8 cellular contexts compared by ENCODE assay signal in the genomic region with DNA sequence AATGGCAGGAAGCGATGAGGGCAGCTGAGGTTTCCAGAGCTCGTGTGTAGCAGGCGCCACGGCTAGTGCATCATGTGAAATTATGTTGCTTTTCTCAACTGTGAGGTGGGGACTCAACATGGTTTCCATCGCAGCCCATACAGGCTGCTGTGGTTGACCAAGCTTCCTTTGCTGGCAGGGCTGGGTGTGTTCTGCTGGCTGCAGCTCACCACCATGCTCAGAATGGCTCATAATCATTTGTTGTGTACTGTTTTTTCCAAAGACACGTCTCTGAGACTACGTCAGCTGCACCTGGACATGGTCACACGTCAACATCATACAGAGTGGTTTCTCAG. TPM values are rescaled to one million over a fixed set of nuclear protein-coding genes. Genes with fewer than 3 reads are reported as not detected.
DNase-seq lines count a peak whose midpoint lies in the region; ATAC-seq and TF ChIP-seq lines count a peak whose summit lies in the region.

No MANE protein-coding gene starts in this region.

- H3K4me3 Mint-ChIP-seq in activated CD4-positive, alpha-beta T cell treated with anti-CD3 and anti-CD28 coated beads for 36 hours: peak overlapping the region; percentile 30
- H3K4me3 Mint-ChIP-seq in Caco-2 (ENCODE audit: unreplicated experiment): no peak overlapping the region

- intact Hi-C loops in activated CD4-positive, alpha-beta T cell treated with anti-CD3 and anti-CD28 coated beads for 36 hours (cut with DNase I, micrococcal nuclease): loop anchor here (1.0 to 5.0 kb wide), 3 partner anchors 19 to 81 kb away; no protein-coding TSS in a partner anchor
- intact Hi-C loops in mucosa of descending colon (cut with DNase I, micrococcal nuclease) (no loop called here), Caco-2 (cut with micrococcal nuclease; ENCODE audit: unreplicated experiment) (no loop called here)

- ATAC-seq in HG03159 (IDR thresholded peaks at IDR 0.05; ENCODE audit: unreplicated experiment) (peak; percentile 76), mucosa of descending colon (peak; percentile 62)
- ATAC-seq in activated CD4-positive, alpha-beta T cell treated with anti-CD3 and anti-CD28 coated beads for 36 hours: peak; percentile 76

- H3K9me3 ChIP-seq in mucosa of descending colon: no peaks in the 10 kb centered on the region
- no peaks in the 10 kb centered on the region for H3K9me3 ChIP-seq in Caco-2

- H3K27me3 Mint-ChIP-seq in activated CD4-positive, alpha-beta T cell treated with anti-CD3 and anti-CD28 coated beads for 36 hours: no peaks in the 10 kb centered on the region
- peaks cover 6% of the 10 kb centered on the region for H3K27me3 Mint-ChIP-seq in Caco-2 (ENCODE audit: insufficient read depth, unreplicated experiment)

- no TSS peak for BruUV-seq in Caco-2 (replicated peaks; lab: Mats Ljungman, UMichigan)

- H3K4me1 ChIP-seq in mucosa of descending colon (ENCODE audit: low read depth) (peaks cover 25% of the 10 kb centered on the region), Caco-2 (no peaks in the 10 kb centered on the region)

- H3K9me3 Mint-ChIP-seq in activated CD4-positive, alpha-beta T cell treated with anti-CD3 and anti-CD28 coated beads for 36 hours (ENCODE audit: low read depth): no peaks in the 10 kb centered on the region
- peaks cover 5% of the 10 kb centered on the region for H3K9me3 Mint-ChIP-seq in Caco-2 (ENCODE audit: unreplicated experiment)

- no peaks in the 10 kb centered on the region for H3K27me3 ChIP-seq in Caco-2 (replicated peaks; ENCODE audit: control insufficient read depth, insufficient read depth, low read length)

- H3K36me3 ChIP-seq in mucosa of descending colon (ENCODE audit: low read depth) (no peaks in the 10 kb centered on the region), Caco-2 (ENCODE audit: control insufficient read depth, insufficient read depth, low read length) (no peaks in the 10 kb centered on the region)

- TF ChIP-seq CTCF in mucosa of descending colon (IDR thresholded peaks at IDR 0.05) (no peak), Caco-2 (IDR thresholded peaks at IDR 0.05; ENCODE audit: insufficient read depth in 1 of 2, low read depth in 1 of 2, low read length in 1 of 2, severe bottlenecking in 1 of 2, unreplicated experiment in 1 of 2) (no peak)

- H3K27ac Mint-ChIP-seq in activated CD4-positive, alpha-beta T cell treated with anti-CD3 and anti-CD28 coated beads for 36 hours: peak overlapping the region; percentile 87
- H3K27ac Mint-ChIP-seq in Caco-2 (ENCODE audit: unreplicated experiment): no peak overlapping the region

- DNase-seq in SKM-1 treated with dmso at 0.1 percent for 144 hours (lab: John Stamatoyannopoulos, UW; ENCODE audit: unreplicated experiment) (peak; percentile 33), SKM-1 (lab: John Stamatoyannopoulos, UW; ENCODE audit: unreplicated experiment) (no peak), mucosa of descending colon (peak; percentile 50 to 74 (median 64)), cerebellar cortex (ENCODE audit: low spot score) (no peak), Caco-2 (no peak), NCI-H446 (lab: John Stamatoyannopoulos, UW) (no peak)
- peak; percentile 90 for DNase-seq in activated CD4-positive, alpha-beta T cell treated with anti-CD3 and anti-CD28 coated beads for 36 hours

- CTCF ChIA-PET in activated CD4-positive, alpha-beta T cell treated with anti-CD3 and anti-CD28 coated beads for 36 hours (lab: Charles Lee): interaction anchor here (0.6 to 1.2 kb wide), 10 partner anchors 11 to 129 kb away, joined by 3 to 7 read pairs (median 3); no protein-coding TSS in a partner anchor
- CTCF ChIA-PET in Caco-2 (lab: Charles Lee): no interaction called here

- H3K4me3 ChIP-seq in mucosa of descending colon (no peak overlapping the region), Caco-2 (ENCODE audit: low read depth, low read length) (no peak overlapping the region)

- no peaks in the 10 kb centered on the region for H3K36me3 Mint-ChIP-seq in activated CD4-positive, alpha-beta T cell treated with anti-CD3 and anti-CD28 coated beads for 36 hours (ENCODE audit: low read depth)
- H3K36me3 Mint-ChIP-seq in Caco-2 (ENCODE audit: insufficient read depth, unreplicated experiment): no peaks in the 10 kb centered on the region

- H3K4me1 Mint-ChIP-seq in activated CD4-positive, alpha-beta T cell treated with anti-CD3 and anti-CD28 coated beads for 36 hours: peaks cover 52% of the 10 kb centered on the region
- no peaks in the 10 kb centered on the region for H3K4me1 Mint-ChIP-seq in Caco-2 (ENCODE audit: low read depth, unreplicated experiment)

- POLR2A ChIA-PET in activated CD4-positive, alpha-beta T cell treated with anti-CD3 and anti-CD28 coated beads for 36 hours (lab: Charles Lee): interaction anchor here (0.6 to 1.5 kb wide), 2 partner anchors 66 to 81 kb away, joined by 4 to 9 read pairs; no protein-coding TSS in a partner anchor
- POLR2A ChIA-PET in Caco-2 (lab: Charles Lee): no interaction called here

RNA-seq across cellular contexts. Expression of gene RASA3, which starts 16.1 kb away (rescaled TPM):
- 10 to 100 TPM; 33.0 to 34.7 TPM for total RNA-seq in activated CD4-positive, alpha-beta T cell treated with anti-CD3 and anti-CD28 coated beads for 36 hours
- total RNA-seq in mucosa of descending colon (10 to 100 TPM in 1 of 3 donors, 1 to 10 TPM in 2; 7.9 to 19.0 (median 8.4) TPM), Caco-2 (2022) (0.88 and 0.95 TPM in 2 replicates)

RNA-seq across cellular contexts. Expression of gene CFAP97D2, which starts 30.6 kb away (rescaled TPM):
- total RNA-seq in activated CD4-positive, alpha-beta T cell treated with anti-CD3 and anti-CD28 coated beads for 36 hours: not detected
- total RNA-seq in mucosa of descending colon (not detected), Caco-2 (2022) (not detected in 2 replicates)

Comparison
In these comparisons a context has a peak if more than half of its experiments do, and no peak if none do; other contexts are left out.
1. DNase-seq: peak in SKM-1 treated with dmso at 0.1 percent for 144 hours (single experiment), activated CD4-positive, alpha-beta T cell treated with anti-CD3 and anti-CD28 coated beads for 36 hours (single experiment) and mucosa of descending colon (3 of 3); none in SKM-1 (single experiment), cerebellar cortex (single experiment), Caco-2 (0 of 2) and NCI-H446 (0 of 2).
2. intact Hi-C loops: an anchor here in activated CD4-positive, alpha-beta T cell treated with anti-CD3 and anti-CD28 coated beads for 36 hours (1.0 to 5.0 kb wide); none called in mucosa of descending colon and Caco-2.
3. Peak in every context shown above with its lines, with median percentiles within 50 percentile points of each other: ATAC-seq.